In the genomic region with DNA sequence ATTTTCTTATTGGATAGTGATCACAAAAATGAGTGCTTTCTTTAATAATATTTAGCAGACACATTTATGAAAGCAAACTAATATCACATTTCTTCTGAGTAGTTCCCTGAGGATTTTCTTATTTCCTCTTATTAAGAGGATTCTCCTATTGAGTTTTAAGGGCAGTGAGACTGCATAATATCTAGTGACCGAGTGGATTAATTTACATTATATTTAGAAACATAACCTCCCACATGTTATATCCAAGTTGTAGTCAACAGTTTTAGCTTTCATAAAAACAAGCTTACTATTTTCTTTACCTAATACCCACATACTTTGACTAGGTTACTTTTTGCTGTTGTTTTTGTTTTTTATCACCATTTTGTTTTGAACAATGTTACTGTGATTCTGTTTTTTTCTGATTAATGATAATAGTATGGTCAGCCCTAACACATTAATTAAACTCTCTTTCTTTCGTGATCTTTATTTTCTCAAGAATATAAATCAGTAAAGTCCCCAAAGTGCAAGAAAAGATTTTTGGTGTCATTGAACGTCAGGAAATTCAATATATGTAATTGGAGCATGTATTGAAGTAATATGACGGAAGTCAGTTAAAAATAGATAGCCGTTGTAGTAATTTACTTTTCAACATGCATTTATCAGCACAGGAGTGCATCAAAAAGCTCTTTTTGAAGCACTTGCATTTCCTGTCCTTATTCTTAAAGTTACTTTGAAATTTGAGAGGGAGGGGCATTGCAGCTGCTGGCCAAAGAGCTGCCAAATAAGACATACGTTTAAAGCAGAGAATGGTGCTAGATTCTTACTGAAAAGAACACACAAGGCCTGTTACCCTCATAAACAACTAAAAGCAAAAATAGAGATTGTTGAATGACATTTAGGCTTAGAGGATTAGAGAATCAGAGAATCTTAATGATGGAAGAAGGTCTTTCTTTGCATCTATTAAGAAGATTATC, we compare ENCODE assay signal across 16 cellular contexts. TPM values are rescaled to one million over a fixed set of nuclear protein-coding genes. Genes with fewer than 3 reads are reported as not detected.
DNase-seq lines count a peak whose midpoint lies in the region; ATAC-seq and TF ChIP-seq lines count a peak whose summit lies in the region.
"Had no signal": no experiment of that assay in that cellular context is flagged by ENCODE, and none has a peak within 500 bp of the region (broad histone marks: within the 10 kb centered on the region; RNA-seq: fewer than 3 reads in every experiment).

No MANE protein-coding gene starts in this region.

- H3K4me1 Mint-ChIP-seq in natural killer cell treated with Interleukin-12 subunit alpha and Interleukin-12 subunit beta and Interleukin-15 and Interleukin-18, amount 100 ng/mL, for 72 hours (ENCODE audit: low read depth in 2 of 2), result peaks cover 0 to 19% of the 10 kb centered on the region in 2 donors
- peaks cover 8 to 9% of the 10 kb centered on the region in 2 donors for H3K4me1 Mint-ChIP-seq in natural killer cell

- H3K4me3 ChIP-seq in stomach, result no peak overlapping the region

- H3K9me3 ChIP-seq in stomach, result peaks cover 4 to 17% (median 13%) of the 10 kb centered on the region in 4 donors

- H3K27ac Mint-ChIP-seq in natural killer cell treated with Interleukin-12 subunit alpha and Interleukin-12 subunit beta and Interleukin-15 and Interleukin-18, amount 100 ng/mL, for 72 hours, result no peak overlapping the region
- H3K27ac Mint-ChIP-seq in natural killer cell, result no peak overlapping the region
- H3K27ac Mint-ChIP-seq: IgD-negative memory B cell had no signal

- H3K4me3 Mint-ChIP-seq in natural killer cell treated with Interleukin-12 subunit alpha and Interleukin-12 subunit beta and Interleukin-15 and Interleukin-18, amount 100 ng/mL, for 72 hours, result peak overlapping the region; percentile 23
- H3K4me3 Mint-ChIP-seq in natural killer cell, result no peak overlapping the region
- H3K4me3 Mint-ChIP-seq: IgD-negative memory B cell had no signal

- no peaks in the 10 kb centered on the region for H3K36me3 ChIP-seq in stomach

- intact Hi-C loops in natural killer cell (cut with micrococcal nuclease), result no loop called here
- intact Hi-C loops in stomach (cut with DNase I; ENCODE audit: low total_unique reads), result no loop called here

- DNase-seq in natural killer cell treated with Interleukin-12 subunit alpha and Interleukin-12 subunit beta and Interleukin-15 and Interleukin-18, amount 100 ng/mL, for 72 hours (ENCODE audit: low spot score), result no peak
- no peak for DNase-seq in natural killer cell
- DNase-seq in NCI-H82 (lab: John Stamatoyannopoulos, UW), result peak; percentile 14
- DNase-seq in left kidney (ENCODE audit: low read depth, low spot score), result peak; percentile 3
- DNase-seq in AML-193 (lab: John Stamatoyannopoulos, UW), result no peak
- no peak for DNase-seq in stomach
- DNase-seq: DMS153, NCI-H1417, NCI-H187 treated with DMSO at 0.1 percent for 48 hours, NCI-H510A, SHP77 treated with DMSO at 0.1 percent for 48 hours had no signal

- no peak for TF ChIP-seq POLR2A in stomach (IDR thresholded peaks at IDR 0.05)

- ATAC-seq in natural killer cell treated with Interleukin-12 subunit alpha and Interleukin-12 subunit beta and Interleukin-15 and Interleukin-18, amount 100 ng/mL, for 72 hours, result no peak
- ATAC-seq in natural killer cell (no peak), GM18520 (IDR thresholded peaks at IDR 0.05; ENCODE audit: unreplicated experiment) (no peak)
- ATAC-seq: HCT116, SK-N-SH treated with all-trans-retinoic acid at 6 μM for 48 hours had no signal

- H3K27ac ChIP-seq in stomach, result no peak overlapping the region
- H3K27ac ChIP-seq: C4-2B had no signal

- peaks cover 4% of the 10 kb centered on the region for H3K9me3 Mint-ChIP-seq in natural killer cell treated with Interleukin-12 subunit alpha and Interleukin-12 subunit beta and Interleukin-15 and Interleukin-18, amount 100 ng/mL, for 72 hours
- H3K9me3 Mint-ChIP-seq in natural killer cell, result peaks cover 0 to 5% of the 10 kb centered on the region in 2 donors

- no peaks in the 10 kb centered on the region for H3K27me3 ChIP-seq in stomach

- no peaks in the 10 kb centered on the region for H3K27me3 Mint-ChIP-seq in natural killer cell treated with Interleukin-12 subunit alpha and Interleukin-12 subunit beta and Interleukin-15 and Interleukin-18, amount 100 ng/mL, for 72 hours
- H3K27me3 Mint-ChIP-seq in natural killer cell (ENCODE audit: low read depth in 2 of 2), result peaks cover 2 to 4% of the 10 kb centered on the region in 2 donors
- H3K27me3 Mint-ChIP-seq: IgD-negative memory B cell had no signal

- no peak for TF ChIP-seq EP300 in stomach (IDR thresholded peaks at IDR 0.05)

- H3K36me3 Mint-ChIP-seq in natural killer cell treated with Interleukin-12 subunit alpha and Interleukin-12 subunit beta and Interleukin-15 and Interleukin-18, amount 100 ng/mL, for 72 hours, result peaks cover 6% of the 10 kb centered on the region
- peaks cover 5% of the 10 kb centered on the region for H3K36me3 Mint-ChIP-seq in natural killer cell

- no peaks in the 10 kb centered on the region for H3K4me1 ChIP-seq in stomach

- WGBS in stomach, 5 donors, result 41 to 65% (median 54%) methylated on average over 6 of the region's 6 CpGs

- TF ChIP-seq CTCF in natural killer cell (IDR thresholded peaks at IDR 0.05), result no peak
- TF ChIP-seq CTCF in stomach (IDR thresholded peaks at IDR 0.05), result no peak

RNA-seq across cellular contexts. Expression of gene DDIT4L, which starts 25.2 kb away (rescaled TPM):
- total RNA-seq in natural killer cell treated with Interleukin-12 subunit alpha and Interleukin-12 subunit beta and Interleukin-15 and Interleukin-18, amount 100 ng/mL, for 72 hours, result 1 to 10 TPM in 1 of 2 donors, not detected in 1; 1.8 TPM
- total RNA-seq in natural killer cell, result not detected
- total RNA-seq in stomach, result under 1 TPM in 2 of 5 donors, not detected in 3; 0.55 to 0.58 TPM
- 1 to 10 TPM in 1 of 3 donors, under 1 TPM in 2; 0.62 to 1.1 (median 0.65) TPM for polyA plus RNA-seq in stomach
- polyA plus RNA-seq: IgD-negative memory B cell had no signal

Comparison
In these comparisons a context has a peak if more than half of its experiments do, and no peak if none do; other contexts are left out.
1. DNase-seq: peak in NCI-H82 (single experiment) and left kidney (single experiment); none in natural killer cell treated with Interleukin-12 subunit alpha and Interleukin-12 subunit beta and Interleukin-15 and Interleukin-18, amount 100 ng/mL, for 72 hours (single experiment), natural killer cell (single experiment), AML-193 (0 of 2) and stomach (single experiment).